11 cellular contexts compared by ENCODE assay signal in the genomic region with DNA sequence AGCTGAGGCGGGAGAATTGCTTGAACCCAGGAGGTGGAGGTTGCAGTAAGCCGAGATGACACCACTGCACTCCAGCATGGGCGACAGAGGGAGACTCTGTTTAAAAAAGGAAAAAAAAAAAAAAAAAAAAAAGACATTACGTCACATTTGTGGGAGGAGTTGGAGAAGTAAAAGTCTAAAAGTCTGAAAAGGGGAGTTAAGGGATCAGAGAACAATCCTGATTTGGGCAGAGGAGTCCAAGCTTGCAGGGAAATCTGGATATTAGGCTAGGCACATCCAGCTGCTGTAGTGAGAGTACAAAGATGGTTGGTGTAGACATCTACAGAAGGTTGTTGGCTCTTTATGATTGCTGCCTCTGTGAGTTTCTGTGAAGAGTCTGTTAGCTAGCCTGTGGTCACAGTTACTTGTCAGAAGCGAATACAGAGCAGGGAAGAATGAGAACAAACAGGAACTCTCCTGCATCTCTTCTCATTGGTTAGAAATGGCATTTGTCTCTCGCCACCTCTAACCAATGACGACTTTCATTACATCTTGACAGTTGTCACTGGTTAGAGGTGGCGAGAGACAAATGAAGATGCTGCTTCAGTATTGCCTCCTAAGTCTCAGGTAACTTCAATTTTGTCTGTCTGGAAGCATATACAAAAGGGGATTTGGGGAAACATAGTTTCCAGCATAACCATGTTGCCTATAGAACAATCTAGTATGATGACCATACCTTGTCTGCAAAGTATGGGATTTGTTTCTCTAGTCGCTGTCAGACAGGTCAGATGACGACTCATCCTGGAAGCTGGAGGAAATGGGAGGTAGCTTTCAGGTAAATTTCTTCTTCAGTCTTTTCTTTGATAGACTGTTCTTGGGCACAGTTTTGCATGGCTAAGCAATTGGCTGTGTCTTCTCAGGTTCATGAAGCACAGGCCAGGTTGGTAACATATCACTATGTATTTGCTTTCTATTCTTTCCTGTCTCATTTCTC. TPM values are rescaled to one million over a fixed set of nuclear protein-coding genes. Genes with fewer than 3 reads are reported as not detected.
DNase-seq lines count a peak whose midpoint lies in the region; ATAC-seq and TF ChIP-seq lines count a peak whose summit lies in the region.
"Had no signal": no experiment of that assay in that cellular context is flagged by ENCODE, and none has a peak within 500 bp of the region (broad histone marks: within the 10 kb centered on the region; RNA-seq: fewer than 3 reads in every experiment).

No MANE protein-coding gene starts in this region.

- H3K9me2 ChIP-seq in GM23248 (ENCODE audit: insufficient read depth): no peaks in the 10 kb centered on the region

- peaks cover 37% of the 10 kb centered on the region for H3K27me3 Mint-ChIP-seq in T-helper 17 cell

- peak overlapping the region; percentile 69 for H3K4me3 Mint-ChIP-seq in T-helper 17 cell

- no peak for TF ChIP-seq POLR2A in ovary (IDR thresholded peaks at IDR 0.05)

- in situ Hi-C loops in GM23248 (cut with MboI): no loop called here

- no peaks in the 10 kb centered on the region for H3K36me3 ChIP-seq in GM23248 (ENCODE audit: low read depth)
- H3K36me3 ChIP-seq in ovary: no peaks in the 10 kb centered on the region
- H3K36me3 ChIP-seq: esophagus muscularis mucosa had no signal

- no peaks in the 10 kb centered on the region for H4K20me1 ChIP-seq in GM23248 (ENCODE audit: insufficient read depth)

- H3K79me2 ChIP-seq in GM23248 (ENCODE audit: insufficient read depth): peaks cover 5% of the 10 kb centered on the region

- H3K4me1 Mint-ChIP-seq in T-helper 17 cell: peaks cover 5% of the 10 kb centered on the region

- WGBS in GM23248 (ENCODE audit: low coverage in 1 of 2, low lambda C conversion rate in 2 of 2, missing lambda C conversion rate in 2 of 2), 2 experiments: 59 to 67% methylated on average over 9 to 10 of the region's 10 CpGs
- 59 to 63% (median 62%) methylated on average over 10 of the region's 10 CpGs for WGBS in ovary, 3 donors

- no peak for TF ChIP-seq CTCF in ovary (IDR thresholded peaks at IDR 0.05)

- no peak overlapping the region for H3K4me2 ChIP-seq in GM23248 (ENCODE audit: unreplicated experiment)

- peak; percentile 66 for ATAC-seq in T-helper 17 cell
- ATAC-seq: Right ventricle myocardium inferior had no signal

- DNase-seq in GM03348 (ENCODE audit: low spot score) (peak; percentile 16), GM23248 (peak; percentile 19), T-helper 17 cell (no peak), islet precursor cell (peak; percentile 53), ovary (no peak), nucleus accumbens (lab: John Stamatoyannopoulos, UW) (no peak), NCI-H2171 (lab: John Stamatoyannopoulos, UW) (no peak)
- DNase-seq: activated gamma-delta T cell treated with Interleukin-2 at 50 U/mL for 16 hours, caudate nucleus had no signal

- no peaks in the 10 kb centered on the region for H3K36me3 Mint-ChIP-seq in T-helper 17 cell (ENCODE audit: low read depth)

- H3K4me3 ChIP-seq in GM23248 (no peak overlapping the region), ovary (no peak overlapping the region)
- H3K4me3 ChIP-seq: esophagus muscularis mucosa had no signal

- H3K9ac ChIP-seq in GM23248: no peak overlapping the region

- peaks cover 15% of the 10 kb centered on the region; the same call in 1 of the 2 replicates for H3F3A ChIP-seq in GM23248 (ENCODE audit: insufficient read depth)

- TF ChIP-seq EP300 in ovary (IDR thresholded peaks at IDR 0.05): no peak

- no peak overlapping the region for H3K27ac ChIP-seq in GM23248
- H3K27ac ChIP-seq in ovary: no peak overlapping the region
- H3K27ac ChIP-seq: esophagus muscularis mucosa had no signal

- H2AFZ ChIP-seq in GM23248: no peak overlapping the region

- H3K27ac Mint-ChIP-seq in T-helper 17 cell: no peak overlapping the region

- H3K4me1 ChIP-seq in GM23248 (ENCODE audit: insufficient read depth) (peaks cover 7% of the 10 kb centered on the region), ovary (ENCODE audit: insufficient read depth) (no peaks in the 10 kb centered on the region)

- no peaks in the 10 kb centered on the region for H3K9me3 ChIP-seq in GM23248 (ENCODE audit: low read depth)
- no peaks in the 10 kb centered on the region for H3K9me3 ChIP-seq in T-helper 17 cell (ENCODE audit: control insufficient read depth, low read length, poor library complexity, severe bottlenecking)
- no peaks in the 10 kb centered on the region for H3K9me3 ChIP-seq in ovary
- H3K9me3 ChIP-seq: esophagus muscularis mucosa had no signal

- H3K27me3 ChIP-seq in GM23248 (replicated peaks; ENCODE audit: insufficient read depth): no peaks in the 10 kb centered on the region
- H3K27me3 ChIP-seq in ovary: no peaks in the 10 kb centered on the region

- intact Hi-C loops in ovary (cut with DNase I): loop anchor here in 1 of 4 donors (10.0 kb wide), 1 partner anchor 84 kb away; no protein-coding TSS in a partner anchor

RNA-seq across cellular contexts. Expression of a gene that starts 3.1 kb away (rescaled TPM):
- total RNA-seq in GM23248 (2014; rRNA removed; shearing (Covaris generic)): 6.3 and 8.9 TPM in 2 replicates
- polyA plus RNA-seq in GM23248 (2016; fragmentation: Nextera tagmentation; extraction: Ambion mirVana): 10.6 and 11.8 TPM in 2 replicates
- total RNA-seq in T-helper 17 cell: under 1 TPM; 0.42 to 0.67 TPM
- 1 to 10 TPM in 6 of 7 donors, under 1 TPM in 1; 0.60 to 5.2 (median 1.7) TPM for total RNA-seq in ovary
- polyA plus RNA-seq in ovary: 1 to 10 TPM in 1 of 2 donors, under 1 TPM in 1; 0.67 to 7.4 TPM

Comparison
In these comparisons a context has a peak if more than half of its experiments do, and no peak if none do; other contexts are left out.
1. DNase-seq: peak in GM03348 (single experiment), GM23248 (single experiment) and islet precursor cell (single experiment); none in T-helper 17 cell (0 of 3), ovary (0 of 5), nucleus accumbens (0 of 56) and NCI-H2171 (single experiment).